8 cellular contexts compared by ENCODE assay signal in genomic region chr5:72816297-72817075, GRCh38. TPM values are rescaled to one million over a fixed set of nuclear protein-coding genes. Genes with fewer than 3 reads are reported as not detected.
DNase-seq lines count a peak whose midpoint lies in the region; ATAC-seq and TF ChIP-seq lines count a peak whose summit lies in the region.

TSS of gene TNPO1 (plus strand) at chr5:72816661. CDS start at chr5:72816738, 77 bp downstream.

- intact Hi-C loops in esophagus squamous epithelium (cut with DNase I) = no loop called here

- H3K27ac ChIP-seq in Peyer's patch (peak within 1 kb of the TSS; percentile 92 to 99 (median 98)), esophagus squamous epithelium (peak within 1 kb of the TSS; percentile 97 to 99 (median 98))

- H3K27me3 ChIP-seq in Peyer's patch (no peaks in the 10 kb centered on the region), esophagus squamous epithelium (no peaks in the 10 kb centered on the region)

- peak; percentile 87 to 95 for TF ChIP-seq POLR2A in Peyer's patch (IDR thresholded peaks at IDR 0.05)
- TF ChIP-seq POLR2A in esophagus squamous epithelium (IDR thresholded peaks at IDR 0.05) = peak in 3 of 4 donors; percentile 29 to 97 (median 94)

- ATAC-seq in GM21528 (IDR thresholded peaks at IDR 0.05; ENCODE audit: low FRiP score, unreplicated experiment) = peak; percentile 87

- TF ChIP-seq CTCF in Peyer's patch (IDR thresholded peaks at IDR 0.05) = peak in 1 of 6 experiments; percentile 7
- TF ChIP-seq CTCF in esophagus squamous epithelium (IDR thresholded peaks at IDR 0.05) = peak in 1 of 6 experiments; percentile 4

- H3K9me3 ChIP-seq in Peyer's patch (no peaks in the 10 kb centered on the region), esophagus squamous epithelium (no peaks in the 10 kb centered on the region)

- DNase-seq in DMS153 treated with DMSO at 0.1 percent for 48 hours (lab: John Stamatoyannopoulos, UW; ENCODE audit: unreplicated experiment) = peak; percentile 49
- peak; percentile 57 for DNase-seq in HuH-7.5 (ENCODE audit: low spot score)
- DNase-seq in Peyer's patch = peak; percentile 86 to 97 (median 96)
- peak; percentile 78 for DNase-seq in activated T-helper 1 cell treated with Interleukin-2 at 50 U/mL for 16 hours (ENCODE audit: low read depth)
- DNase-seq in esophagus squamous epithelium (lab: John Stamatoyannopoulos, UW) = peak; percentile 53
- DNase-seq in myocyte (ENCODE audit: low read depth) = peak; percentile 93
- DNase-seq in stimulated activated CD8-positive, alpha-beta memory T cell treated with anti-CD3 and anti-CD28 coated beads, Interleukin-7, amount 100 ng/mL, for 4 hours (ENCODE audit: low read depth in 2 of 2) = peak; percentile 48 to 79

- H3K4me3 ChIP-seq in Peyer's patch = peak within 1 kb of the TSS; percentile 68 to 88 (median 84)
- peak within 1 kb of the TSS; percentile 70 to 97 (median 80) for H3K4me3 ChIP-seq in esophagus squamous epithelium

- H3K36me3 ChIP-seq in Peyer's patch (no peaks in the 10 kb centered on the region), esophagus squamous epithelium (no peaks in the 10 kb centered on the region)

- 0% methylated on average over 9 of the region's 93 CpGs; no CpG with 5 or more reads in 1 of the 2 donors for WGBS in esophagus squamous epithelium, 2 donors

- H3K4me1 ChIP-seq in Peyer's patch = peaks cover 0 to 12% (median 0%) of the 10 kb centered on the region in 4 donors
- peaks cover 7 to 42% (median 8%) of the 10 kb centered on the region in 3 donors for H3K4me1 ChIP-seq in esophagus squamous epithelium

RNA-seq across cellular contexts. Expression of gene TNPO1, which starts in this region (rescaled TPM):
- 100 to 1,000 TPM in 1 of 4 donors, 10 to 100 TPM in 3; 73.1 to 241 (median 76.8) TPM for total RNA-seq in Peyer's patch
- total RNA-seq in esophagus squamous epithelium = 10 to 100 TPM; 49.1 to 90.6 (median 78.0) TPM
- 295 and 409 TPM in 2 replicates for total RNA-seq in myocyte
- 79.9 TPM for polyA plus RNA-seq in myocyte (2012)

Comparison
In these comparisons a context has a peak if more than half of its experiments do, and no peak if none do; other contexts are left out.
1. Peak in every context shown above with its lines: DNase-seq, ATAC-seq, H3K4me3 ChIP-seq and H3K27ac ChIP-seq.